In genomic region chr10:35442592-35442991, GRCh38 we compare ENCODE assay signal across 22 cellular contexts.
DNase-seq lines count a peak whose midpoint lies in the region; ATAC-seq and TF ChIP-seq lines count a peak whose summit lies in the region.
"Had no signal": no experiment of that assay in that cellular context is flagged by ENCODE, and none has a peak within 500 bp of the region (broad histone marks: within the 10 kb centered on the region; RNA-seq: fewer than 3 reads in every experiment).

No MANE protein-coding gene starts in this region.

- in situ Hi-C loops in GM23248 (cut with MboI) (no loop called here), gastrocnemius medialis (cut with MboI; ENCODE audit: low sequenced_read_pairs in 4 of 4) (no loop called here)

- no peak overlapping the region for H2AFZ ChIP-seq in GM23248

- WGBS in GM23248 (ENCODE audit: low coverage in 1 of 2, low lambda C conversion rate in 2 of 2, missing lambda C conversion rate in 2 of 2), 2 experiments: 88 to 89% methylated on average over 4 of the region's 4 CpGs

- peaks cover 100% of the 10 kb centered on the region for H3K79me2 ChIP-seq in GM23248 (ENCODE audit: insufficient read depth)

- no peak for TF ChIP-seq CTCF in gastrocnemius medialis (IDR thresholded peaks at IDR 0.05 in 4 of 5, conservative IDR thresholded peaks at IDR 0.05 in 1 of 5)

- H3K4me1 Mint-ChIP-seq in activated T-cell treated with anti-CD3 and anti-CD28 coated beads, Interleukin-2, amount 50 U/mL, for 24 hours (ENCODE audit: low read depth): peaks cover 64% of the 10 kb centered on the region
- H3K4me1 Mint-ChIP-seq in activated T-helper 1 cell treated with anti-CD3 and anti-CD28 coated beads, Interleukin-12 subunit alpha, Interleukin-12 subunit beta, Interleukin-2, Interleukin-4 antibody, amounts not matched to agents 30 ng/mL and 10 ng/mL and 1 ng/mL, durations not matched to agents 14 hours and 24 hours and 36 hours (ENCODE audit: low read depth): peaks cover 42% of the 10 kb centered on the region

- peak overlapping the region; percentile 48 for H3K4me3 Mint-ChIP-seq in activated T-cell treated with anti-CD3 and anti-CD28 coated beads, Interleukin-2, amount 50 U/mL, for 24 hours
- no peak overlapping the region for H3K4me3 Mint-ChIP-seq in activated T-helper 1 cell treated with anti-CD3 and anti-CD28 coated beads, Interleukin-12 subunit alpha, Interleukin-12 subunit beta, Interleukin-2, Interleukin-4 antibody, amounts not matched to agents 30 ng/mL and 10 ng/mL and 1 ng/mL, durations not matched to agents 14 hours and 24 hours and 36 hours
- H3K4me3 Mint-ChIP-seq: central memory CD8-positive, alpha-beta T cell; memory B cell had no signal

- H3K36me3 ChIP-seq in GM23248 (ENCODE audit: low read depth): 0 out of 2 replicates have a peak, but pooled peaks cover 4% of the 10 kb centered on the region
- H3K36me3 ChIP-seq in gastrocnemius medialis: no peaks in the 10 kb centered on the region
- H3K36me3 ChIP-seq: SJSA1, suprapubic skin had no signal

- DNase-seq in activated T-cell treated with anti-CD3 and anti-CD28 coated beads, Interleukin-2, amount 50 U/mL, for 24 hours: no peak
- DNase-seq in activated T-cell treated with anti-CD3 and anti-CD28 coated beads for 4 hours (no peak), GM23248 (no peak), gastrocnemius medialis (no peak), DMS79 (lab: John Stamatoyannopoulos, UW) (no peak), mucosa of gallbladder (ENCODE audit: low spot score) (no peak)
- DNase-seq in activated T-helper 1 cell treated with anti-CD3 and anti-CD28 coated beads, Interleukin-12 subunit alpha, Interleukin-12 subunit beta, Interleukin-2, Interleukin-4 antibody, amounts not matched to agents 30 ng/mL and 10 ng/mL and 1 ng/mL, durations not matched to agents 14 hours and 24 hours and 36 hours (ENCODE audit: low spot score): no peak
- DNase-seq: activated CD8-positive, alpha-beta memory T cell treated with anti-CD3 and anti-CD28 coated beads for 24 hours; activated effector memory CD4-positive, alpha-beta T cell treated with anti-CD3 and anti-CD28 coated beads, Interleukin-2, amount 50 U/mL, for 16 hours; Calu3; EL; NCI-H1417 treated with DMSO at 0.1 percent for 48 hours; NCI-H2107; NCI-H510A had no signal

- H3K27ac ChIP-seq in GM23248: peak overlapping the region; percentile 44
- H3K27ac ChIP-seq in gastrocnemius medialis: peak overlapping the region in 3 of 4 donors; percentile 24 to 55 (median 38)
- H3K27ac ChIP-seq: BLaER1 treated with 17β-estradiol and CSF1 and Interleukin-3, amounts not matched to agents 10 nM and 100 nM; SJSA1; skin epidermis; suprapubic skin had no signal

- no peak overlapping the region for H3K4me2 ChIP-seq in GM23248 (ENCODE audit: unreplicated experiment)
- H3K4me2 ChIP-seq: BLaER1 treated with 17β-estradiol and CSF1 and Interleukin-3, amounts not matched to agents 10 nM and 100 nM had no signal

- intact Hi-C loops in activated T-helper 1 cell treated with anti-CD3 and anti-CD28 coated beads, Interleukin-12 subunit alpha, Interleukin-12 subunit beta, Interleukin-2, Interleukin-4 antibody, amounts not matched to agents 30 ng/mL and 10 ng/mL and 1 ng/mL, durations not matched to agents 14 hours and 24 hours and 36 hours (cut with micrococcal nuclease): loop anchor here (1.0 to 5.0 kb wide), 5 partner anchors 8 to 315 kb away; partner anchors contain the start of gene CREM
- intact Hi-C loops in gastrocnemius medialis (cut with DNase I; ENCODE audit: low total_unique reads): no loop called here

- TF ChIP-seq POLR2A in gastrocnemius medialis (IDR thresholded peaks at IDR 0.05): no peak

- peaks cover 31% of the 10 kb centered on the region for H3K4me1 ChIP-seq in GM23248 (ENCODE audit: insufficient read depth)
- peaks cover 20 to 41% of the 10 kb centered on the region in 2 donors for H3K4me1 ChIP-seq in gastrocnemius medialis

- H3K9ac ChIP-seq in GM23248: no peak overlapping the region
- H3K9ac ChIP-seq: BLaER1 treated with 17β-estradiol and CSF1 and Interleukin-3, amounts not matched to agents 10 nM and 100 nM had no signal

- peak overlapping the region; percentile 96 for H3K27ac Mint-ChIP-seq in activated T-cell treated with anti-CD3 and anti-CD28 coated beads, Interleukin-2, amount 50 U/mL, for 24 hours
- H3K27ac Mint-ChIP-seq in activated T-helper 1 cell treated with anti-CD3 and anti-CD28 coated beads, Interleukin-12 subunit alpha, Interleukin-12 subunit beta, Interleukin-2, Interleukin-4 antibody, amounts not matched to agents 30 ng/mL and 10 ng/mL and 1 ng/mL, durations not matched to agents 14 hours and 24 hours and 36 hours: peak overlapping the region; percentile 79
- H3K27ac Mint-ChIP-seq: memory B cell had no signal

- peaks cover 66% of the 10 kb centered on the region for H3K36me3 Mint-ChIP-seq in activated T-cell treated with anti-CD3 and anti-CD28 coated beads, Interleukin-2, amount 50 U/mL, for 24 hours (ENCODE audit: low read depth)
- peaks cover 35% of the 10 kb centered on the region for H3K36me3 Mint-ChIP-seq in activated T-helper 1 cell treated with anti-CD3 and anti-CD28 coated beads, Interleukin-12 subunit alpha, Interleukin-12 subunit beta, Interleukin-2, Interleukin-4 antibody, amounts not matched to agents 30 ng/mL and 10 ng/mL and 1 ng/mL, durations not matched to agents 14 hours and 24 hours and 36 hours (ENCODE audit: low read depth)

- H3K27me3 ChIP-seq in GM23248 (replicated peaks; ENCODE audit: insufficient read depth) (no peaks in the 10 kb centered on the region), gastrocnemius medialis (no peaks in the 10 kb centered on the region)
- H3K27me3 ChIP-seq: BLaER1 treated with 17β-estradiol and CSF1 and Interleukin-3, amounts not matched to agents 10 nM and 100 nM; SJSA1; suprapubic skin had no signal

- 0 out of 2 replicates have a peak, but pooled peaks cover 9% of the 10 kb centered on the region for H4K20me1 ChIP-seq in GM23248 (ENCODE audit: insufficient read depth)

- H3K4me3 ChIP-seq in GM23248 (no peak overlapping the region), gastrocnemius medialis (no peak overlapping the region)
- H3K4me3 ChIP-seq: SJSA1, skin epidermis, suprapubic skin had no signal

- peaks cover 54% of the 10 kb centered on the region for H3K9me3 Mint-ChIP-seq in activated T-cell treated with anti-CD3 and anti-CD28 coated beads, Interleukin-2, amount 50 U/mL, for 24 hours
- H3K9me3 Mint-ChIP-seq in activated T-helper 1 cell treated with anti-CD3 and anti-CD28 coated beads, Interleukin-12 subunit alpha, Interleukin-12 subunit beta, Interleukin-2, Interleukin-4 antibody, amounts not matched to agents 30 ng/mL and 10 ng/mL and 1 ng/mL, durations not matched to agents 14 hours and 24 hours and 36 hours: peaks cover 52% of the 10 kb centered on the region

- ATAC-seq in gastrocnemius medialis (no peak), GM18909 (IDR thresholded peaks at IDR 0.05; ENCODE audit: poor library complexity, unreplicated experiment) (no peak)

- peaks cover 15% of the 10 kb centered on the region for H3F3A ChIP-seq in GM23248 (ENCODE audit: insufficient read depth)

- H3K9me2 ChIP-seq in GM23248 (ENCODE audit: insufficient read depth): no peaks in the 10 kb centered on the region

- H3K27me3 Mint-ChIP-seq in activated T-cell treated with anti-CD3 and anti-CD28 coated beads, Interleukin-2, amount 50 U/mL, for 24 hours: no peaks in the 10 kb centered on the region
- H3K27me3 Mint-ChIP-seq in activated T-helper 1 cell treated with anti-CD3 and anti-CD28 coated beads, Interleukin-12 subunit alpha, Interleukin-12 subunit beta, Interleukin-2, Interleukin-4 antibody, amounts not matched to agents 30 ng/mL and 10 ng/mL and 1 ng/mL, durations not matched to agents 14 hours and 24 hours and 36 hours (ENCODE audit: insufficient read depth): peaks cover 2% of the 10 kb centered on the region
- H3K27me3 Mint-ChIP-seq: central memory CD8-positive, alpha-beta T cell; IgD-negative memory B cell; memory B cell had no signal

- H3K9me3 ChIP-seq in GM23248 (ENCODE audit: low read depth) (no peaks in the 10 kb centered on the region), gastrocnemius medialis (peaks cover 0 to 6% (median 0%) of the 10 kb centered on the region in 3 donors)
